21 cellular contexts compared by ENCODE assay signal in genomic region chr15:100211855-100212850, GRCh38.
DNase-seq lines count a peak whose midpoint lies in the region; ATAC-seq and TF ChIP-seq lines count a peak whose summit lies in the region.
"Had no signal": no experiment of that assay in that cellular context is flagged by ENCODE, and none has a peak within 500 bp of the region (broad histone marks: within the 10 kb centered on the region; RNA-seq: fewer than 3 reads in every experiment).

No MANE protein-coding gene starts in this region.

- TF ChIP-seq EP300 in transverse colon (IDR thresholded peaks at IDR 0.05; ENCODE audit: low read depth), result no peak

- POLR2A ChIA-PET in RWPE1 (lab: Yijun Ruan, JAX; ENCODE audit: low non-redundant PET), result no interaction called here

- no peaks in the 10 kb centered on the region for H3K27me3 Mint-ChIP-seq in HFFc6 (ENCODE audit: insufficient read depth)
- H3K27me3 Mint-ChIP-seq: activated CD8-positive, alpha-beta memory T cell treated with anti-CD3 and anti-CD28 coated beads, Interleukin-2, amount 10 ng/mL, durations not matched to agents 7 days and 5 days had no signal

- H3K9me3 ChIP-seq in mucosa of descending colon, result no peaks in the 10 kb centered on the region
- no peaks in the 10 kb centered on the region for H3K9me3 ChIP-seq in transverse colon

- TF ChIP-seq CTCF in RWPE1 (conservative IDR thresholded peaks at IDR 0.05; ENCODE audit: low read depth) (no peak), fibroblast of villous mesenchyme (IDR thresholded peaks at IDR 0.05; ENCODE audit: insufficient read depth, low read depth, low read length) (no peak), mucosa of descending colon (IDR thresholded peaks at IDR 0.05) (no peak), transverse colon (IDR thresholded peaks at IDR 0.05) (no peak), HFFc6 (IDR thresholded peaks at IDR 0.05) (no peak)

- H3K4me3 ChIP-seq in fibroblast of villous mesenchyme (ENCODE audit: low read depth, low read length), result no peak overlapping the region
- H3K4me3 ChIP-seq in mucosa of descending colon, result no peak overlapping the region
- H3K4me3 ChIP-seq in transverse colon, result peak overlapping the region in 1 of 4 donors; percentile 20
- H3K4me3 ChIP-seq: SK-N-MC, skin epidermis had no signal

- CTCF ChIA-PET in RWPE1 (lab: Yijun Ruan, JAX), result no interaction called here

- H3K27ac Mint-ChIP-seq in HFFc6, result no peak overlapping the region
- H3K27ac Mint-ChIP-seq: activated CD8-positive, alpha-beta memory T cell treated with anti-CD3 and anti-CD28 coated beads, Interleukin-2, amount 10 ng/mL, durations not matched to agents 7 days and 5 days; activated T-helper 2 cell treated with anti-CD3 and anti-CD28 coated beads, Interferon-gamma antibody, Interleukin-2, Interleukin-4, amounts not matched to agents 10 μg/mL and 5 μg/mL and 100 μg/mL, durations not matched to agents 14 hours and 24 hours and 36 hours; effector memory CD8-positive, alpha-beta T cell had no signal

- peak overlapping the region; percentile 39; the same call in 1 of the 2 replicates for H3K27ac ChIP-seq in RWPE1
- peak overlapping the region; percentile 44 to 81 (median 54) for H3K27ac ChIP-seq in transverse colon
- H3K27ac ChIP-seq: SK-N-MC, skin epidermis had no signal

- no peak for TF ChIP-seq POLR2A in transverse colon (IDR thresholded peaks at IDR 0.05)

- no peak overlapping the region for H3K4me3 Mint-ChIP-seq in HFFc6
- H3K4me3 Mint-ChIP-seq: activated CD8-positive, alpha-beta memory T cell treated with anti-CD3 and anti-CD28 coated beads, Interleukin-2, amount 10 ng/mL, durations not matched to agents 7 days and 5 days; effector memory CD8-positive, alpha-beta T cell had no signal

- H3K27me3 ChIP-seq in transverse colon, result no peaks in the 10 kb centered on the region

- H3K4me1 Mint-ChIP-seq in HFFc6 (ENCODE audit: low read depth), result no peaks in the 10 kb centered on the region
- H3K4me1 Mint-ChIP-seq: activated CD8-positive, alpha-beta memory T cell treated with anti-CD3 and anti-CD28 coated beads, Interleukin-2, amount 10 ng/mL, durations not matched to agents 7 days and 5 days had no signal

- H3K36me3 Mint-ChIP-seq in HFFc6 (ENCODE audit: low read depth), result no peaks in the 10 kb centered on the region
- H3K36me3 Mint-ChIP-seq: activated CD8-positive, alpha-beta memory T cell treated with anti-CD3 and anti-CD28 coated beads, Interleukin-2, amount 10 ng/mL, durations not matched to agents 7 days and 5 days had no signal

- WGBS in transverse colon (ENCODE audit: low coverage in 1 of 2), 2 donors, result 18 to 29% methylated on average over 6 to 11 of the region's 11 CpGs

- H3K4me1 ChIP-seq in mucosa of descending colon (ENCODE audit: low read depth) (peaks cover 11% of the 10 kb centered on the region), transverse colon (peaks cover 8 to 32% (median 12%) of the 10 kb centered on the region in 4 donors)

- peak; percentile 30 for DNase-seq in RWPE1 (ENCODE audit: low spot score)
- DNase-seq in fibroblast of villous mesenchyme (ENCODE audit: low read depth), result peak; percentile 11
- DNase-seq in mucosa of descending colon, result peak in 2 of 3 donors; percentile 71 to 85
- peak; percentile 74 for DNase-seq in transverse colon
- DNase-seq in NCI-H2081 (lab: John Stamatoyannopoulos, UW), result no peak
- DNase-seq in SHP77 (lab: John Stamatoyannopoulos, UW), result no peak
- no peak for DNase-seq in HFFc6
- DNase-seq: activated CD4-positive, alpha-beta T cell treated with anti-CD3 and anti-CD28 coated beads for 1 hour; activated CD8-positive, alpha-beta memory T cell treated with anti-CD3 and anti-CD28 coated beads, Interleukin-2, amount 10 ng/mL, durations not matched to agents 7 days and 5 days; AML-193; cerebellar nuclear complex; COR-L47; effector memory CD8-positive, alpha-beta T cell; hippocampal formation; NCI-H748 treated with DMSO at 0.1 percent for 48 hours; occipital lobe; stimulated activated CD4-positive, alpha-beta T cell treated with anti-CD3 and anti-CD28 coated beads, Interleukin-4, amount 100 ng/mL, for 4 hours; T-helper 9 cell had no signal

- H3K9me3 Mint-ChIP-seq in HFFc6, result peaks cover 65% of the 10 kb centered on the region
- H3K9me3 Mint-ChIP-seq: activated T-helper 2 cell treated with anti-CD3 and anti-CD28 coated beads, Interferon-gamma antibody, Interleukin-2, Interleukin-4, amounts not matched to agents 10 μg/mL and 5 μg/mL and 100 μg/mL, durations not matched to agents 14 hours and 24 hours and 36 hours; effector memory CD8-positive, alpha-beta T cell had no signal

- intact Hi-C loops in mucosa of descending colon (cut with DNase I, micrococcal nuclease) (no loop called here), transverse colon (cut with DNase I; ENCODE audit: low total_unique reads) (no loop called here)

- in situ Hi-C loops in transverse colon (cut with MboI; ENCODE audit: low pct_ligation_motif_present in 1 of 4, low pct_unique_long_range_greater_than_20kb in 1 of 4, low sequenced_read_pairs in 3 of 4), result no loop called here

- ATAC-seq in mucosa of descending colon, result peak; percentile 99
- ATAC-seq: activated CD8-positive, alpha-beta memory T cell treated with anti-CD3 and anti-CD28 coated beads, Interleukin-2, amount 10 ng/mL, durations not matched to agents 7 days and 5 days; effector memory CD8-positive, alpha-beta T cell had no signal

- H3K36me3 ChIP-seq in mucosa of descending colon (ENCODE audit: low read depth), result no peaks in the 10 kb centered on the region
- no peaks in the 10 kb centered on the region for H3K36me3 ChIP-seq in transverse colon

Comparison
In these comparisons a context has a peak if more than half of its experiments do, and no peak if none do; other contexts are left out.
1. DNase-seq: peak in RWPE1 (single experiment), fibroblast of villous mesenchyme (single experiment), mucosa of descending colon (2 of 3) and transverse colon (single experiment); none in NCI-H2081 (0 of 2), SHP77 (0 of 2) and HFFc6 (single experiment).